In the genomic region with DNA sequence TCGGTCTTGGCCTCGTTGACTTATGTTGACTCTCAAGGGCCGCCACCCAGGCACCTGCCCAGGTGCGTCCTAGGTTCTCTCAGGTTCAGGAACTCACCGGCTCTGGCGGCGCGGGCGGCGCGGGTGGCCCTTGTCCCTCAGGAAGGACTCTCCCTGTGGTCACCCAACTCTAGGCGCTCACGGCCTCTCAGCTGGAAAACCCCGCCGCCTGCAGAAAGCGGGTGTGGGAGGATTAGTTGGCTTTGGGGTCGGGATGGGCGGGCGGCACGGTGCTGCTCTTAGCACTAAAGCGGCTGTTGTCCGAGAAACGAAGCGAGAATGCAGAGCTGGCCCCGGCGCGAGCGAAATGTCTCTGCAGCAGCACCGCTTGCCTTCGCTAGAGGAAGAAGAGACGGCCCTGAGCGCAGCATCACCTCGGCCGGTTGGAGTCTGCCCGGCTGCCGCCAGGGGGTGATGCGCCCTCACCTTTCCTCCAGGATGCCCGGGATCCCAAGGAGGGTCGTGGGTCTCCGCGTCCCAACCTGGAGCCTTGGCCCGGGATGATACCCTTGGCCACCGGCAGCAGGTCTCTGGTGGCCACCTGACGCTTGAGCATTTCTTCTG, we compare ENCODE assay signal across 8 cellular contexts. TPM values are rescaled to one million over a fixed set of nuclear protein-coding genes. Genes with fewer than 3 reads are reported as not detected.
A peak's percentile ranks its signal among the peaks of the same experiment; 100 is the strongest.
DNase-seq lines count a peak whose midpoint lies in the region; ATAC-seq and TF ChIP-seq lines count a peak whose summit lies in the region.

No MANE protein-coding gene starts in this region.

- H3K9me2 ChIP-seq in PC-9 (ENCODE audit: insufficient read depth), result no peaks in the 10 kb centered on the region

- TF ChIP-seq CTCF in foreskin fibroblast (IDR thresholded peaks at IDR 0.05; ENCODE audit: low read depth, low read length) (peak; percentile 36), nephron progenitor cell (IDR thresholded peaks at IDR 0.05) (peak; percentile 83), PC-9 (conservative IDR thresholded peaks at IDR 0.05) (no peak)

- H3K4me1 ChIP-seq in HUES48 (ENCODE audit: control insufficient read depth, insufficient read depth, low read length), result no peaks in the 10 kb centered on the region
- H3K4me1 ChIP-seq in PC-9 (replicated peaks; ENCODE audit: insufficient read depth), result no peaks in the 10 kb centered on the region

- H3K9me3 Mint-ChIP-seq in nephron progenitor cell, result no peaks in the 10 kb centered on the region

- no peak overlapping the region for H3K9ac ChIP-seq in HUES48 (ENCODE audit: low read depth, low read length)

- no peaks in the 10 kb centered on the region for H3K4me1 Mint-ChIP-seq in nephron progenitor cell

- no peaks in the 10 kb centered on the region for H3K36me3 Mint-ChIP-seq in nephron progenitor cell (ENCODE audit: low read depth)

- intact Hi-C loops in PC-9 (cut with micrococcal nuclease; ENCODE audit: unreplicated experiment), result no loop called here

- no peak for ATAC-seq in GM18519 (IDR thresholded peaks at IDR 0.05; ENCODE audit: low FRiP score, unreplicated experiment)

- H3K9me3 ChIP-seq in HUES48 (ENCODE audit: control insufficient read depth, insufficient read depth, low read length) (no peaks in the 10 kb centered on the region), PC-9 (ENCODE audit: insufficient read depth, low read depth) (no peaks in the 10 kb centered on the region)

- H3K27me3 ChIP-seq in HUES48 (ENCODE audit: control insufficient read depth, insufficient read depth, low read length) (peaks cover 36% of the 10 kb centered on the region), PC-9 (ENCODE audit: insufficient read depth, low read depth) (no peaks in the 10 kb centered on the region)

- CTCF ChIA-PET in PC-9 (lab: Charles Lee), result no interaction called here

- peaks cover 51% of the 10 kb centered on the region for H3K27me3 Mint-ChIP-seq in nephron progenitor cell (ENCODE audit: low read depth, poor library complexity)

- H3K4me3 Mint-ChIP-seq in nephron progenitor cell, result peak overlapping the region; percentile 21

- POLR2A ChIA-PET in PC-9 (lab: Charles Lee; ENCODE audit: unreplicated experiment), result no interaction called here

- no peaks in the 10 kb centered on the region for H3F3A ChIP-seq in PC-9 (ENCODE audit: insufficient read depth, low read depth)

- no peak overlapping the region for H3K4me2 ChIP-seq in PC-9

- DNase-seq in ELF-1 (ENCODE audit: low read depth, low spot score), result peak; percentile 93
- DNase-seq in activated CD8-positive, alpha-beta memory T cell treated with anti-CD3 and anti-CD28 coated beads, Interleukin-2, amount 50 U/mL, for 48 hours, result peak; percentile 67
- DNase-seq in foreskin fibroblast, result peak in 1 of 2 donors; percentile 38
- peak; percentile 81 for DNase-seq in nephron progenitor cell
- no peak for DNase-seq in PC-9
- no peak for DNase-seq in SHP77 treated with DMSO at 0.1 percent for 48 hours (lab: John Stamatoyannopoulos, UW)

- no peaks in the 10 kb centered on the region for H3K79me2 ChIP-seq in PC-9 (ENCODE audit: low read depth)

- H4K20me1 ChIP-seq in PC-9 (ENCODE audit: insufficient read depth), result no peaks in the 10 kb centered on the region

- BruUV-seq in PC-9 (replicated peaks; lab: Mats Ljungman, UMichigan), result no TSS peak

- H3K27ac Mint-ChIP-seq in nephron progenitor cell, result no peak overlapping the region

- H3K36me3 ChIP-seq in HUES48 (ENCODE audit: control insufficient read depth, insufficient read depth, low read length) (no peaks in the 10 kb centered on the region), PC-9 (ENCODE audit: low read depth) (no peaks in the 10 kb centered on the region)

- H3K4me3 ChIP-seq in HUES48 (ENCODE audit: low read depth, low read length) (peak overlapping the region; percentile 47), foreskin fibroblast (ENCODE audit: low read depth in 1 of 2, low read length in 2 of 2) (no peak overlapping the region), PC-9 (no peak overlapping the region)

- no peak overlapping the region for H2AFZ ChIP-seq in PC-9

- H3K27ac ChIP-seq in HUES48 (ENCODE audit: low read depth, low read length), result no peak overlapping the region
- H3K27ac ChIP-seq in PC-9, result no peak overlapping the region

RNA-seq across cellular contexts. Expression of gene TADA1, which starts 8.1 kb away (rescaled TPM):
- total RNA-seq in PC-9 (2021), result 5.2 and 5.6 TPM in 2 replicates

RNA-seq across cellular contexts. Expression of gene POGK, which starts 44.9 kb away (rescaled TPM):
- 17.0 and 18.8 TPM in 2 replicates for total RNA-seq in PC-9 (2021)

Comparison
In these comparisons a context has a peak if more than half of its experiments do, and no peak if none do; other contexts are left out.
1. DNase-seq: peak in ELF-1 (single experiment), activated CD8-positive, alpha-beta memory T cell treated with anti-CD3 and anti-CD28 coated beads, Interleukin-2, amount 50 U/mL, for 48 hours (single experiment) and nephron progenitor cell (single experiment); none in PC-9 (0 of 2) and SHP77 treated with DMSO at 0.1 percent for 48 hours (single experiment).